8 cellular contexts compared by ENCODE assay signal in the genomic region with DNA sequence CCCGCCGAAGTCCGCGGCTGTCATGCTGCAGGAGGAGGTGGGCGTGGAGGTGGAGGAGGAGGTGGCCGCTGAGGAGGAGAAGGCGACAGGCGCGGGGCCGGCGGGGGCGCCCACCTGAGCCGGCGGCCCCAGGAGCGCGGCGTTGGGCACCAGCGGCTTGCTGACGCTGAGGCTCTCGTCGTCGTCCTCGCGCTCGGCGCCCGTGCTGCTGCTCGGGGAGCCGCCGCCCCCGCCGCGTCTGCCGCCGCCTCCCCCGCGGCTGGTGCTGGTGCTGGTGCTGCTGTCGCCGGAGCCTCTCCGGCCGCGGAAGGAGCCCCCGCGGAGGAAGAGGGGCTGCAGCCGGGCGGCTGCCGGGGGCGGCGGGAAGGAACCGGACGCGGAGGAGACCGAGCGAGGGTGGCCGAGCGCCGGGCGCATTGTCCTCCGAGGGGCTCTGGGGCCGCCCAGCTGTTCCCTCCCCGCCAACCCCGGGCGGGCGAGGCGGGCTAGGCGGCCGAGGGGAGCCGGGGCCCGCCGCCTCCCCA. TPM values are rescaled to one million over a fixed set of nuclear protein-coding genes. Genes with fewer than 3 reads are reported as not detected.
DNase-seq lines count a peak whose midpoint lies in the region; ATAC-seq and TF ChIP-seq lines count a peak whose summit lies in the region.

No MANE protein-coding gene starts in this region.

- peaks cover 41% of the 10 kb centered on the region for H3K4me1 ChIP-seq in DOHH2 (ENCODE audit: control insufficient read depth, low read length)
- H3K4me1 ChIP-seq in MM.1S (ENCODE audit: low read length) = peaks cover 16% of the 10 kb centered on the region
- H3K4me1 ChIP-seq in thyroid gland = peaks cover 4 to 13% of the 10 kb centered on the region in 2 donors

- no peaks in the 10 kb centered on the region for H3K9me3 Mint-ChIP-seq in nephron progenitor cell

- H3K4me1 Mint-ChIP-seq in nephron progenitor cell = peaks cover 12% of the 10 kb centered on the region

- H3K4me2 ChIP-seq in DOHH2 (ENCODE audit: low read length) = peak overlapping the region; percentile 80
- peak overlapping the region; percentile 54; the same call in 1 of the 2 replicates for H3K4me2 ChIP-seq in MM.1S (ENCODE audit: low read depth, low read length)

- H3K4me3 ChIP-seq in DOHH2 (ENCODE audit: low read length) (peak overlapping the region; percentile 69), MM.1S (ENCODE audit: low read length) (peak overlapping the region; percentile 46), dorsolateral prefrontal cortex (peak overlapping the region; percentile 52 to 85 (median 68)), thyroid gland (replicated peaks in 1 of 3) (peak overlapping the region in 1 of 3 donors; percentile 42)

- H4K20me1 ChIP-seq in DOHH2 (ENCODE audit: control insufficient read depth, insufficient read depth, low read depth, low read length) (no peaks in the 10 kb centered on the region), MM.1S (ENCODE audit: insufficient read depth, low read length) (no peaks in the 10 kb centered on the region)

- no peak overlapping the region for H3K27ac ChIP-seq in DOHH2 (ENCODE audit: low read depth, low read length)
- H3K27ac ChIP-seq in MM.1S (ENCODE audit: low read length) = no peak overlapping the region
- H3K27ac ChIP-seq in dorsolateral prefrontal cortex = peak overlapping the region in 54 of 59 donors; percentile 38 to 95 (median 84)
- no peak overlapping the region for H3K27ac ChIP-seq in thyroid gland

- H2AFZ ChIP-seq in MM.1S (ENCODE audit: low read length) = no peak overlapping the region

- no peak for TF ChIP-seq CTCF in DOHH2 (IDR thresholded peaks at IDR 0.05; ENCODE audit: low read depth, low read length, poor library complexity, severe bottlenecking)
- no peak for TF ChIP-seq CTCF in MM.1S (IDR thresholded peaks at IDR 0.05; ENCODE audit: low read length)
- TF ChIP-seq CTCF in dorsolateral prefrontal cortex (IDR thresholded peaks at IDR 0.05 in 54 of 56, conservative IDR thresholded peaks at IDR 0.05 in 2 of 56; ENCODE audit: low read depth in 1 of 56, partially characterized antibody in 56 of 56) = no peak
- TF ChIP-seq CTCF in nephron progenitor cell (IDR thresholded peaks at IDR 0.05) = no peak
- TF ChIP-seq CTCF in thyroid gland (IDR thresholded peaks at IDR 0.05) = no peak

- H3F3A ChIP-seq in DOHH2 (ENCODE audit: control insufficient read depth, insufficient read depth) = peaks cover 13% of the 10 kb centered on the region
- no peaks in the 10 kb centered on the region for H3F3A ChIP-seq in MM.1S (ENCODE audit: insufficient read depth, low read length)

- H3K27me3 Mint-ChIP-seq in nephron progenitor cell (ENCODE audit: low read depth, poor library complexity) = peaks cover 44% of the 10 kb centered on the region

- H3K27me3 ChIP-seq in DOHH2 (ENCODE audit: control insufficient read depth, low read length) (no peaks in the 10 kb centered on the region), MM.1S (replicated peaks; ENCODE audit: insufficient read depth, low read length) (peaks cover 12% of the 10 kb centered on the region), dorsolateral prefrontal cortex (no peaks in the 10 kb centered on the region), thyroid gland (no peaks in the 10 kb centered on the region)

- TF ChIP-seq POLR2A in thyroid gland (IDR thresholded peaks at IDR 0.05) = no peak

- no peak for ATAC-seq in GM19324 (IDR thresholded peaks at IDR 0.05; ENCODE audit: low FRiP score, unreplicated experiment)
- ATAC-seq in GM18858 (IDR thresholded peaks at IDR 0.05; ENCODE audit: unreplicated experiment) = no peak

- 0 to 4% methylated on average over 5 to 17 of the region's 70 CpGs for WGBS in thyroid gland, 2 donors

- H3K79me2 ChIP-seq in DOHH2 (ENCODE audit: control insufficient read depth, low read length) (no peaks in the 10 kb centered on the region), MM.1S (ENCODE audit: low read length) (no peaks in the 10 kb centered on the region)

- H3K9me3 ChIP-seq in DOHH2 (ENCODE audit: control insufficient read depth, insufficient read depth, low read length) (no peaks in the 10 kb centered on the region), MM.1S (replicated peaks; ENCODE audit: insufficient read depth, low read length) (no peaks in the 10 kb centered on the region), thyroid gland (no peaks in the 10 kb centered on the region)

- DNase-seq in MM.1S (no peak), dorsolateral prefrontal cortex (peak in 3 of 10 donors; percentile 39 to 69 (median 53)), nephron progenitor cell (peak; percentile 56), thyroid gland (no peak), hepatic stellate cell (ENCODE audit: low spot score) (no peak)

- intact Hi-C loops in dorsolateral prefrontal cortex (cut with DNase I) = loop anchor here in 1 of 2 donors (2.0 kb wide), 1 partner anchor 38 kb away; the partner anchor contains the start of gene HDHD5
- intact Hi-C loops in thyroid gland (cut with DNase I) = no loop called here

- no peak overlapping the region for H3K4me3 Mint-ChIP-seq in nephron progenitor cell

- H3K9me2 ChIP-seq in DOHH2 (replicated peaks; ENCODE audit: control insufficient read depth, low read length) (no peaks in the 10 kb centered on the region), MM.1S (replicated peaks; ENCODE audit: insufficient read depth, low read length) (no peaks in the 10 kb centered on the region)

- no peaks in the 10 kb centered on the region for H3K36me3 Mint-ChIP-seq in nephron progenitor cell (ENCODE audit: low read depth)

- H3K36me3 ChIP-seq in DOHH2 (ENCODE audit: control insufficient read depth, low read length) (no peaks in the 10 kb centered on the region), MM.1S (replicated peaks; ENCODE audit: insufficient read depth, low read length) (no peaks in the 10 kb centered on the region), thyroid gland (no peaks in the 10 kb centered on the region)

- H3K9ac ChIP-seq in MM.1S (ENCODE audit: low read length) = no peak overlapping the region

- no peak overlapping the region for H3K27ac Mint-ChIP-seq in nephron progenitor cell

RNA-seq across cellular contexts. Expression of gene TMEM121B, which starts 0.4 kb away (rescaled TPM):
- 10 to 100 TPM in 114 of 120 experiments, 1 to 10 TPM in 6; 5.0 to 22.9 (median 14.6) TPM for total RNA-seq in dorsolateral prefrontal cortex
- under 1 TPM in 2 of 4 donors, not detected in 2; 0.10 to 0.17 TPM for total RNA-seq in thyroid gland

RNA-seq across cellular contexts. Expression of gene IL17RA, which starts 36.0 kb away (rescaled TPM):
- total RNA-seq in dorsolateral prefrontal cortex (10 to 100 TPM in 82 of 120 experiments, 1 to 10 TPM in 38; 5.6 to 23.7 (median 11.0) TPM), thyroid gland (10 to 100 TPM; 10.3 to 19.1 (median 15.5) TPM)

RNA-seq across cellular contexts. Expression of gene HDHD5, which starts 38.3 kb away (rescaled TPM):
- total RNA-seq in dorsolateral prefrontal cortex = 10 to 100 TPM; 13.5 to 28.7 (median 21.8) TPM
- total RNA-seq in thyroid gland = 10 to 100 TPM; 21.6 to 37.8 (median 25.8) TPM

Comparison
In these comparisons a context has a peak if more than half of its experiments do, and no peak if none do; other contexts are left out.
1. H3K27ac ChIP-seq: peak in dorsolateral prefrontal cortex (54 of 59); none in DOHH2 (single experiment), MM.1S (single experiment) and thyroid gland (0 of 3).
2. RNA of gene TMEM121B, which starts 0.4 kb away (total RNA-seq): 5.0 to 22.9 TPM in dorsolateral prefrontal cortex; 0.10 to 0.17 TPM in thyroid gland; every median in the first group is over 4 times any median in the second.